Comparison of ENCODE assay signal across 17 cellular contexts in genomic region chrX:68834371-68835103, GRCh38. TPM values are rescaled to one million over a fixed set of nuclear protein-coding genes. Genes with fewer than 3 reads are reported as not detected.
DNase-seq lines count a peak whose midpoint lies in the region; ATAC-seq and TF ChIP-seq lines count a peak whose summit lies in the region.
"Had no signal": no experiment of that assay in that cellular context is flagged by ENCODE, and none has a peak within 500 bp of the region (broad histone marks: within the 10 kb centered on the region; RNA-seq: fewer than 3 reads in every experiment).

No MANE protein-coding gene starts in this region.

- no peak overlapping the region for H3K27ac Mint-ChIP-seq in natural killer cell treated with Interleukin-12 subunit alpha and Interleukin-12 subunit beta and Interleukin-15 and Interleukin-18, amount 100 ng/mL, for 72 hours
- no peak overlapping the region for H3K27ac Mint-ChIP-seq in natural killer cell
- no peak overlapping the region for H3K27ac Mint-ChIP-seq in neural progenitor cell
- H3K27ac Mint-ChIP-seq in activated T-helper 17 cell treated with anti-CD3 and anti-CD28 coated beads, Interleukin-2, amount 50 U/mL, for 72 hours, result no peak overlapping the region
- H3K27ac Mint-ChIP-seq: activated CD4-positive, alpha-beta memory T cell treated with anti-CD3 and anti-CD28 coated beads for 36 hours had no signal

- peaks cover 6 to 10% of the 10 kb centered on the region in 2 donors for H3K4me1 Mint-ChIP-seq in natural killer cell treated with Interleukin-12 subunit alpha and Interleukin-12 subunit beta and Interleukin-15 and Interleukin-18, amount 100 ng/mL, for 72 hours (ENCODE audit: low read depth in 2 of 2)
- H3K4me1 Mint-ChIP-seq in natural killer cell (peaks cover 0 to 21% of the 10 kb centered on the region in 2 donors), neural progenitor cell (peaks cover 32% of the 10 kb centered on the region)
- peaks cover 9% of the 10 kb centered on the region for H3K4me1 Mint-ChIP-seq in activated T-helper 17 cell treated with anti-CD3 and anti-CD28 coated beads, Interleukin-2, amount 50 U/mL, for 72 hours

- H3K4me1 ChIP-seq in neural progenitor cell (peaks cover 8% of the 10 kb centered on the region), vagina (peaks cover 29% of the 10 kb centered on the region)

- H3K27me3 ChIP-seq in neural progenitor cell (peaks cover 17% of the 10 kb centered on the region), vagina (no peaks in the 10 kb centered on the region)

- no peaks in the 10 kb centered on the region for H3K36me3 ChIP-seq in neural progenitor cell
- peaks cover 0 to 1% of the 10 kb centered on the region in 2 donors for H3K36me3 ChIP-seq in vagina

- H3K27ac ChIP-seq in neural progenitor cell (no peak overlapping the region), vagina (no peak overlapping the region)
- H3K27ac ChIP-seq: psoas muscle had no signal

- H3K9me3 ChIP-seq in neural progenitor cell (ENCODE audit: low read depth), result no peaks in the 10 kb centered on the region
- no peaks in the 10 kb centered on the region for H3K9me3 ChIP-seq in vagina
- H3K9me3 ChIP-seq: heart left ventricle, psoas muscle had no signal

- peaks cover 0 to 3% of the 10 kb centered on the region in 2 donors for H3K27me3 Mint-ChIP-seq in natural killer cell treated with Interleukin-12 subunit alpha and Interleukin-12 subunit beta and Interleukin-15 and Interleukin-18, amount 100 ng/mL, for 72 hours
- H3K27me3 Mint-ChIP-seq in natural killer cell (ENCODE audit: low read depth in 2 of 2) (peaks cover 0 to 3% of the 10 kb centered on the region in 2 donors), neural progenitor cell (ENCODE audit: insufficient read depth, low read depth) (peaks cover 4% of the 10 kb centered on the region)
- no peaks in the 10 kb centered on the region for H3K27me3 Mint-ChIP-seq in activated T-helper 17 cell treated with anti-CD3 and anti-CD28 coated beads, Interleukin-2, amount 50 U/mL, for 72 hours
- H3K27me3 Mint-ChIP-seq: activated CD4-positive, alpha-beta memory T cell treated with anti-CD3 and anti-CD28 coated beads for 36 hours had no signal

- H3K9me3 Mint-ChIP-seq in natural killer cell treated with Interleukin-12 subunit alpha and Interleukin-12 subunit beta and Interleukin-15 and Interleukin-18, amount 100 ng/mL, for 72 hours, result no peaks in the 10 kb centered on the region
- H3K9me3 Mint-ChIP-seq in natural killer cell (no peaks in the 10 kb centered on the region), neural progenitor cell (peaks cover 7% of the 10 kb centered on the region)
- no peaks in the 10 kb centered on the region for H3K9me3 Mint-ChIP-seq in activated T-helper 17 cell treated with anti-CD3 and anti-CD28 coated beads, Interleukin-2, amount 50 U/mL, for 72 hours
- H3K9me3 Mint-ChIP-seq: activated CD4-positive, alpha-beta memory T cell treated with anti-CD3 and anti-CD28 coated beads for 36 hours; CD8-positive, alpha-beta memory T cell had no signal

- H3K4me2 ChIP-seq in neural progenitor cell, result peak overlapping the region; percentile 10

- H3K4me3 Mint-ChIP-seq in natural killer cell treated with Interleukin-12 subunit alpha and Interleukin-12 subunit beta and Interleukin-15 and Interleukin-18, amount 100 ng/mL, for 72 hours, result no peak overlapping the region
- no peak overlapping the region for H3K4me3 Mint-ChIP-seq in natural killer cell
- H3K4me3 Mint-ChIP-seq in neural progenitor cell, result peak overlapping the region; percentile 46
- H3K4me3 Mint-ChIP-seq in activated T-helper 17 cell treated with anti-CD3 and anti-CD28 coated beads, Interleukin-2, amount 50 U/mL, for 72 hours, result no peak overlapping the region
- H3K4me3 Mint-ChIP-seq: activated CD4-positive, alpha-beta memory T cell treated with anti-CD3 and anti-CD28 coated beads for 36 hours; CD8-positive, alpha-beta memory T cell had no signal

- no peaks in the 10 kb centered on the region for H3F3A ChIP-seq in neural progenitor cell (ENCODE audit: low read depth)

- H3K9ac ChIP-seq in neural progenitor cell, result no peak overlapping the region

- H3K36me3 Mint-ChIP-seq in natural killer cell treated with Interleukin-12 subunit alpha and Interleukin-12 subunit beta and Interleukin-15 and Interleukin-18, amount 100 ng/mL, for 72 hours, result no peaks in the 10 kb centered on the region
- no peaks in the 10 kb centered on the region for H3K36me3 Mint-ChIP-seq in natural killer cell
- peaks cover 14% of the 10 kb centered on the region for H3K36me3 Mint-ChIP-seq in neural progenitor cell
- no peaks in the 10 kb centered on the region for H3K36me3 Mint-ChIP-seq in activated T-helper 17 cell treated with anti-CD3 and anti-CD28 coated beads, Interleukin-2, amount 50 U/mL, for 72 hours (ENCODE audit: low read depth)

- H3K4me3 ChIP-seq in neural progenitor cell (no peak overlapping the region), vagina (no peak overlapping the region)
- H3K4me3 ChIP-seq: psoas muscle had no signal

- ATAC-seq in natural killer cell treated with Interleukin-12 subunit alpha and Interleukin-12 subunit beta and Interleukin-15 and Interleukin-18, amount 100 ng/mL, for 72 hours, result no peak
- ATAC-seq in natural killer cell (no peak), esophagus mucosa (peak; percentile 43), GM18867 (IDR thresholded peaks at IDR 0.05; ENCODE audit: unreplicated experiment) (no peak)
- ATAC-seq in activated T-helper 17 cell treated with anti-CD3 and anti-CD28 coated beads, Interleukin-2, amount 50 U/mL, for 72 hours (replicated peaks), result no peak
- ATAC-seq: heart left ventricle, psoas muscle had no signal

- H4K20me1 ChIP-seq in neural progenitor cell (ENCODE audit: low read depth), result peaks cover 97% of the 10 kb centered on the region

- H3K79me2 ChIP-seq in neural progenitor cell (ENCODE audit: low read depth), result peaks cover 69% of the 10 kb centered on the region

- TF ChIP-seq POLR2A in vagina (IDR thresholded peaks at IDR 0.05), result no peak

- TF ChIP-seq CTCF in natural killer cell (IDR thresholded peaks at IDR 0.05) (no peak), neural progenitor cell (IDR thresholded peaks at IDR 0.05) (no peak), vagina (IDR thresholded peaks at IDR 0.05) (no peak)

- H2AFZ ChIP-seq in neural progenitor cell (replicated peaks), result no peak overlapping the region

- peak; percentile 18 for DNase-seq in natural killer cell treated with Interleukin-12 subunit alpha and Interleukin-12 subunit beta and Interleukin-15 and Interleukin-18, amount 100 ng/mL, for 72 hours (ENCODE audit: low spot score)
- no peak for DNase-seq in natural killer cell
- no peak for DNase-seq in neural progenitor cell (ENCODE audit: low spot score)
- peak; percentile 85 to 95 for DNase-seq in vagina (ENCODE audit: extremely low spot score in 2 of 2)
- no peak for DNase-seq in D341Med (ENCODE audit: low spot score)
- DNase-seq: activated CD4-positive, alpha-beta memory T cell treated with anti-CD3 and anti-CD28 coated beads for 36 hours; activated gamma-delta T cell; amygdala; CD8-positive, alpha-beta memory T cell; erythroblast; NCI-H1048; NCI-H748 treated with DMSO at 0.1 percent for 48 hours; psoas muscle had no signal

- intact Hi-C loops in natural killer cell (cut with micrococcal nuclease) (no loop called here), vagina (cut with DNase I) (no loop called here)

RNA-seq across cellular contexts. Expression of gene EFNB1, which starts 5.7 kb away (rescaled TPM):
- total RNA-seq in natural killer cell treated with Interleukin-12 subunit alpha and Interleukin-12 subunit beta and Interleukin-15 and Interleukin-18, amount 100 ng/mL, for 72 hours, result 1 to 10 TPM; 3.4 to 3.9 TPM
- 1 to 10 TPM; 3.2 to 4.7 (median 3.3) TPM for total RNA-seq in natural killer cell
- 35.3 TPM for total RNA-seq in esophagus mucosa
- 25.4 and 57.1 TPM in 2 replicates for total RNA-seq in neural progenitor cell (ENCODE audit: low replicate concordance)
- 43.0 TPM for total RNA-seq in vagina
- total RNA-seq in activated T-helper 17 cell treated with anti-CD3 and anti-CD28 coated beads, Interleukin-2, amount 50 U/mL, for 72 hours, result 1 to 10 TPM; 2.8 to 4.1 TPM

Comparison
In these comparisons a context has a peak if more than half of its experiments do, and no peak if none do; other contexts are left out.
1. DNase-seq: peak in natural killer cell treated with Interleukin-12 subunit alpha and Interleukin-12 subunit beta and Interleukin-15 and Interleukin-18, amount 100 ng/mL, for 72 hours (single experiment) and vagina (2 of 2); none in natural killer cell (single experiment), neural progenitor cell (single experiment) and D341Med (single experiment).